Comparison of ENCODE assay signal across 11 cellular contexts in the genomic region with DNA sequence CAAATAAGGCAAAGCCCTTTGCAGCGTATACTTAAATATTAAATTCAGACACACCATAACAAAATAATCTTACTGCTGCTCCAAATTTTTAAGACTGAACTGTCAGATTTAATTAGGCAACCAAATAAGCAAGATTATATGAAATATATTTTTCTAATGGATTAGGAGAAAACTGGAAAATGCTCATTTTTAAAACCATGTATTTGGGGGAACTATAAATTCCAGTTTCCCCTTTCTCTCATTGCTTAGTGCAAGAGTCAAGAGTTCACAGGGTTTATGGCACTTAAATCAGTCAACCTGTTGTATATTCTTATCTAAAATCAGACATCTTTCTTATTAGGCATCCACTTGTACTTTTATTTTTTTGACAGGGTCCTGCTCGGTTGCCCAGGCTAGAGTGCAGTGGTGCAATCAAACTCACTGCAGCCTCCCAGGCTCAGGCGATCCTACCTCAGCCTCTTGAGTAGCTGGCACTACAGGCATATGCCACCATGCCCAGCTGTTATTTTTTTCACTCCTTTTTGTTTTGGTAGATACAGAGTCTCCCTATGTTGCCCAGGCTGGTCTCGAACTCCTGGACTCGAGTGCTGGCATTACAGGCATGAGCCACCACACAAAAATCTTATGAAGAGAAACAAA. TPM values are rescaled to one million over a fixed set of nuclear protein-coding genes. Genes with fewer than 3 reads are reported as not detected.
DNase-seq lines count a peak whose midpoint lies in the region; ATAC-seq and TF ChIP-seq lines count a peak whose summit lies in the region.
"Had no signal": no experiment of that assay in that cellular context is flagged by ENCODE, and none has a peak within 500 bp of the region (broad histone marks: within the 10 kb centered on the region; RNA-seq: fewer than 3 reads in every experiment).

No MANE protein-coding gene starts in this region.

- CTCF ChIA-PET in CD4-positive, alpha-beta T cell (lab: Charles Lee), result interaction anchor here (0.6 to 1.6 kb wide), 5 partner anchors 13 to 19 kb away, joined by 3 to 11 read pairs (median 3); no protein-coding TSS in a partner anchor
- CTCF ChIA-PET in activated CD8-positive, alpha-beta T cell treated with anti-CD3 and anti-CD28 coated beads, Interleukin-2, amount 10 ng/mL, durations not matched to agents 7 days and 5 days (lab: Charles Lee), result interaction anchor here (1.2 to 2.4 kb wide), 3 partner anchors 10 to 17 kb away, joined by 3 to 18 read pairs (median 4); no protein-coding TSS in a partner anchor
- CTCF ChIA-PET in naive thymus-derived CD4-positive, alpha-beta T cell (lab: Charles Lee), result interaction anchor here (1.0 to 1.5 kb wide), 4 partner anchors 11 to 18 kb away, joined by 3 to 7 read pairs (median 4); no protein-coding TSS in a partner anchor

- H3K4me3 Mint-ChIP-seq in CD4-positive, alpha-beta T cell, result peak overlapping the region; percentile 82
- H3K4me3 Mint-ChIP-seq in activated CD8-positive, alpha-beta T cell treated with anti-CD3 and anti-CD28 coated beads, Interleukin-2, amount 10 ng/mL, durations not matched to agents 7 days and 5 days, result peak overlapping the region; percentile 84
- peak overlapping the region in 9 of 10 donors; percentile 75 to 98 (median 84) for H3K4me3 Mint-ChIP-seq in naive thymus-derived CD4-positive, alpha-beta T cell

- no peaks in the 10 kb centered on the region for H3K9me3 ChIP-seq in CD4-positive, alpha-beta T cell (ENCODE audit: control insufficient read depth, low read length)
- peaks cover 11% of the 10 kb centered on the region for H3K9me3 ChIP-seq in HUES48 (ENCODE audit: control insufficient read depth, insufficient read depth, low read length)
- H3K9me3 ChIP-seq in naive thymus-derived CD4-positive, alpha-beta T cell (ENCODE audit: control insufficient read depth in 2 of 3, low read length in 3 of 3), result no peaks in the 10 kb centered on the region
- H3K9me3 ChIP-seq in sigmoid colon, result no peaks in the 10 kb centered on the region
- H3K9me3 ChIP-seq: upper lobe of left lung had no signal

- no peaks in the 10 kb centered on the region for H3K27me3 ChIP-seq in CD4-positive, alpha-beta T cell (ENCODE audit: control insufficient read depth, insufficient read depth, low read length)
- H3K27me3 ChIP-seq in HUES48 (ENCODE audit: control insufficient read depth, insufficient read depth, low read length) (no peaks in the 10 kb centered on the region), sigmoid colon (no peaks in the 10 kb centered on the region)
- no peaks in the 10 kb centered on the region for H3K27me3 ChIP-seq in naive thymus-derived CD4-positive, alpha-beta T cell (ENCODE audit: control insufficient read depth in 2 of 2, insufficient read depth in 2 of 2, low read length in 2 of 2)
- H3K27me3 ChIP-seq: upper lobe of left lung had no signal

- intact Hi-C loops in CD4-positive, alpha-beta T cell (cut with DNase I, micrococcal nuclease), result loop anchor here (2.0 to 10.0 kb wide), 3 partner anchors 59 to 151 kb away; no protein-coding TSS in a partner anchor
- intact Hi-C loops in naive thymus-derived CD4-positive, alpha-beta T cell (cut with micrococcal nuclease), result loop anchor here (1.0 to 10.0 kb wide), 4 partner anchors 18 to 881 kb away; partner anchors contain the start of gene MAP3K14 (in 1 of the 2)
- intact Hi-C loops in sigmoid colon (cut with DNase I), result loop anchor here (2.0 to 10.0 kb wide), 2 partner anchors 17 to 69 kb away; no protein-coding TSS in a partner anchor

- no peak overlapping the region for H3K9ac ChIP-seq in HUES48 (ENCODE audit: low read depth, low read length)

- WGBS in sigmoid colon, 2 donors, result 62 to 68% methylated on average over 5 of the region's 5 CpGs

- peak overlapping the region; percentile 93 for H3K27ac Mint-ChIP-seq in CD4-positive, alpha-beta T cell
- peak overlapping the region; percentile 99 for H3K27ac Mint-ChIP-seq in activated CD8-positive, alpha-beta T cell treated with anti-CD3 and anti-CD28 coated beads, Interleukin-2, amount 10 ng/mL, durations not matched to agents 7 days and 5 days
- H3K27ac Mint-ChIP-seq in naive thymus-derived CD4-positive, alpha-beta T cell, result peak overlapping the region; percentile 87 to 100 (median 97)

- TF ChIP-seq EP300 in sigmoid colon (IDR thresholded peaks at IDR 0.05), result no peak

- H3K36me3 ChIP-seq in HUES48 (ENCODE audit: control insufficient read depth, insufficient read depth, low read length) (no peaks in the 10 kb centered on the region), sigmoid colon (peaks cover 0 to 4% (median 0%) of the 10 kb centered on the region in 4 donors)
- H3K36me3 ChIP-seq in naive thymus-derived CD4-positive, alpha-beta T cell (ENCODE audit: control insufficient read depth in 2 of 3, insufficient read depth in 3 of 3, low read length in 3 of 3), result peaks cover 0 to 10% (median 0%) of the 10 kb centered on the region in 3 experiments

- peak overlapping the region; percentile 95 for H3K27ac ChIP-seq in CD4-positive, alpha-beta T cell (ENCODE audit: low read depth, low read length)
- H3K27ac ChIP-seq in HUES48 (ENCODE audit: low read depth, low read length) (peak overlapping the region; percentile 99), substantia nigra (ENCODE audit: low read depth, low read length, poor library complexity, severe bottlenecking) (no peak overlapping the region), sigmoid colon (no peak overlapping the region)
- H3K27ac ChIP-seq in naive thymus-derived CD4-positive, alpha-beta T cell (ENCODE audit: low read depth, low read length), result peak overlapping the region; percentile 93

- DNase-seq in CD4-positive, alpha-beta T cell, result no peak
- DNase-seq in activated CD8-positive, alpha-beta T cell treated with anti-CD3 and anti-CD28 coated beads, Interleukin-2, amount 10 ng/mL, durations not matched to agents 7 days and 5 days, result no peak
- no peak for DNase-seq in naive thymus-derived CD4-positive, alpha-beta T cell
- DNase-seq in substantia nigra (lab: John Stamatoyannopoulos, UW) (no peak), sigmoid colon (no peak), DMS53 (lab: John Stamatoyannopoulos, UW) (no peak), NCI-H345 treated with DMSO at 0.1 percent for 48 hours (lab: John Stamatoyannopoulos, UW; ENCODE audit: unreplicated experiment) (no peak)
- DNase-seq: stimulated activated CD4-positive, alpha-beta T cell treated with anti-CD3 and anti-CD28 coated beads, Interleukin-4, amount 100 ng/mL, for 1 hour; T1000; upper lobe of left lung had no signal

- TF ChIP-seq POLR2A in sigmoid colon (IDR thresholded peaks at IDR 0.05), result no peak

- H3K27me3 Mint-ChIP-seq in CD4-positive, alpha-beta T cell, result no peaks in the 10 kb centered on the region
- H3K27me3 Mint-ChIP-seq in activated CD8-positive, alpha-beta T cell treated with anti-CD3 and anti-CD28 coated beads, Interleukin-2, amount 10 ng/mL, durations not matched to agents 7 days and 5 days (ENCODE audit: low read depth), result no peaks in the 10 kb centered on the region
- no peaks in the 10 kb centered on the region for H3K27me3 Mint-ChIP-seq in naive thymus-derived CD4-positive, alpha-beta T cell

- peaks cover 69% of the 10 kb centered on the region for H3K4me1 Mint-ChIP-seq in CD4-positive, alpha-beta T cell (ENCODE audit: low read depth)
- peaks cover 58% of the 10 kb centered on the region for H3K4me1 Mint-ChIP-seq in activated CD8-positive, alpha-beta T cell treated with anti-CD3 and anti-CD28 coated beads, Interleukin-2, amount 10 ng/mL, durations not matched to agents 7 days and 5 days (ENCODE audit: low read depth)
- peaks cover 42 to 67% (median 61%) of the 10 kb centered on the region in 7 donors for H3K4me1 Mint-ChIP-seq in naive thymus-derived CD4-positive, alpha-beta T cell

- H3K4me3 ChIP-seq in HUES48 (ENCODE audit: low read depth, low read length), result no peak overlapping the region
- peak overlapping the region; percentile 84 for H3K4me3 ChIP-seq in naive thymus-derived CD4-positive, alpha-beta T cell (ENCODE audit: low read length)
- H3K4me3 ChIP-seq in sigmoid colon, result no peak overlapping the region

- peaks cover 24% of the 10 kb centered on the region for H3K36me3 Mint-ChIP-seq in CD4-positive, alpha-beta T cell (ENCODE audit: low read depth)
- H3K36me3 Mint-ChIP-seq in activated CD8-positive, alpha-beta T cell treated with anti-CD3 and anti-CD28 coated beads, Interleukin-2, amount 10 ng/mL, durations not matched to agents 7 days and 5 days (ENCODE audit: low read depth), result peaks cover 28% of the 10 kb centered on the region
- peaks cover 4 to 15% (median 10%) of the 10 kb centered on the region in 5 donors for H3K36me3 Mint-ChIP-seq in naive thymus-derived CD4-positive, alpha-beta T cell

- H3K4me1 ChIP-seq in HUES48 (ENCODE audit: control insufficient read depth, insufficient read depth, low read length) (peaks cover 17% of the 10 kb centered on the region), sigmoid colon (peaks cover 0 to 55% (median 37%) of the 10 kb centered on the region in 4 donors)
- peaks cover 32 to 35% of the 10 kb centered on the region in 2 donors for H3K4me1 ChIP-seq in naive thymus-derived CD4-positive, alpha-beta T cell (ENCODE audit: control insufficient read depth in 2 of 2, insufficient read depth in 2 of 2, low read length in 2 of 2)

- POLR2A ChIA-PET in CD4-positive, alpha-beta T cell (lab: Charles Lee), result interaction anchor here (0.8 kb wide), 1 partner anchor 18 kb away, joined by 3 read pairs; no protein-coding TSS in a partner anchor
- POLR2A ChIA-PET in activated CD8-positive, alpha-beta T cell treated with anti-CD3 and anti-CD28 coated beads, Interleukin-2, amount 10 ng/mL, durations not matched to agents 7 days and 5 days (lab: Charles Lee), result no interaction called here
- POLR2A ChIA-PET in naive thymus-derived CD4-positive, alpha-beta T cell (lab: Charles Lee), result interaction anchor here (0.6 to 1.0 kb wide), 3 partner anchors 11 to 18 kb away, joined by 3 to 8 read pairs (median 4); no protein-coding TSS in a partner anchor

- no peak for TF ChIP-seq CTCF in CD4-positive, alpha-beta T cell (IDR thresholded peaks at IDR 0.05)
- TF ChIP-seq CTCF in sigmoid colon (IDR thresholded peaks at IDR 0.05), result no peak

- no peak for ATAC-seq in CD4-positive, alpha-beta T cell (ENCODE audit: poor library complexity)
- no peak for ATAC-seq in activated CD8-positive, alpha-beta T cell treated with anti-CD3 and anti-CD28 coated beads, Interleukin-2, amount 10 ng/mL, durations not matched to agents 7 days and 5 days
- no peak for ATAC-seq in naive thymus-derived CD4-positive, alpha-beta T cell

- no peaks in the 10 kb centered on the region for H3K9me3 Mint-ChIP-seq in CD4-positive, alpha-beta T cell
- H3K9me3 Mint-ChIP-seq in activated CD8-positive, alpha-beta T cell treated with anti-CD3 and anti-CD28 coated beads, Interleukin-2, amount 10 ng/mL, durations not matched to agents 7 days and 5 days (ENCODE audit: insufficient read depth), result no peaks in the 10 kb centered on the region
- peaks cover 0 to 5% (median 0%) of the 10 kb centered on the region in 11 donors for H3K9me3 Mint-ChIP-seq in naive thymus-derived CD4-positive, alpha-beta T cell

RNA-seq across cellular contexts. Expression of gene KANSL1, which starts 2.1 kb away (rescaled TPM):
- total RNA-seq in CD4-positive, alpha-beta T cell, result 100 to 1,000 TPM; 122 to 125 TPM
- 10 to 100 TPM; 80.5 to 82.8 TPM for total RNA-seq in activated CD8-positive, alpha-beta T cell treated with anti-CD3 and anti-CD28 coated beads, Interleukin-2, amount 10 ng/mL, durations not matched to agents 7 days and 5 days
- total RNA-seq in naive thymus-derived CD4-positive, alpha-beta T cell, result 100 to 1,000 TPM; 121 to 230 (median 202) TPM
- 10 to 100 TPM; 17.4 to 24.0 TPM for polyA plus RNA-seq in naive thymus-derived CD4-positive, alpha-beta T cell
- 100 to 1,000 TPM in 1 of 4 donors, 10 to 100 TPM in 3; 70.7 to 130 (median 79.7) TPM for total RNA-seq in sigmoid colon
- 10 to 100 TPM in 2 of 3 donors, 1 to 10 TPM in 1; 9.7 to 25.0 (median 13.8) TPM for polyA plus RNA-seq in sigmoid colon

Comparison
In these comparisons a context has a peak if more than half of its experiments do, and no peak if none do; other contexts are left out.
1. H3K27ac ChIP-seq: peak in CD4-positive, alpha-beta T cell (single experiment), HUES48 (single experiment) and naive thymus-derived CD4-positive, alpha-beta T cell (single experiment); none in substantia nigra (single experiment) and sigmoid colon (0 of 4).
2. Peak in every context shown above with its lines, with median percentiles within 50 percentile points of each other: H3K27ac Mint-ChIP-seq and H3K4me3 Mint-ChIP-seq.